In genomic region chr6:159094444-159095252, GRCh38 we compare ENCODE assay signal across 9 cellular contexts. TPM values are rescaled to one million over a fixed set of nuclear protein-coding genes. Genes with fewer than 3 reads are reported as not detected.
DNase-seq lines count a peak whose midpoint lies in the region; ATAC-seq and TF ChIP-seq lines count a peak whose summit lies in the region.
"Had no signal": no experiment of that assay in that cellular context is flagged by ENCODE, and none has a peak within 500 bp of the region (broad histone marks: within the 10 kb centered on the region; RNA-seq: fewer than 3 reads in every experiment).

No MANE protein-coding gene starts in this region.

- no peaks in the 10 kb centered on the region for H3K36me3 Mint-ChIP-seq in GM23338 (ENCODE audit: low read depth)
- H3K36me3 Mint-ChIP-seq: mesothelial cell of epicardium had no signal

- H3K27me3 ChIP-seq in BLaER1 treated with 17β-estradiol and CSF1 and Interleukin-3, amounts not matched to agents 10 nM and 100 nM, result no peaks in the 10 kb centered on the region
- no peaks in the 10 kb centered on the region for H3K27me3 ChIP-seq in GM23338 (ENCODE audit: insufficient read depth)

- TF ChIP-seq CTCF in GM23338 (conservative IDR thresholded peaks at IDR 0.05; ENCODE audit: low read depth in 2 of 2), result no peak

- H3K9me3 ChIP-seq in BLaER1 treated with 17β-estradiol and CSF1 and Interleukin-3, amounts not matched to agents 10 nM and 100 nM (replicated peaks in 1 of 11), result no peaks in the 10 kb centered on the region

- peak overlapping the region; percentile 4 to 74 (median 67); a peak in 19 of 22 replicates for H3K9ac ChIP-seq in BLaER1 treated with 17β-estradiol and CSF1 and Interleukin-3, amounts not matched to agents 10 nM and 100 nM

- peak overlapping the region; percentile 76 to 98 (median 82) for H3K4me2 ChIP-seq in BLaER1 treated with 17β-estradiol and CSF1 and Interleukin-3, amounts not matched to agents 10 nM and 100 nM
- no peak overlapping the region for H3K4me2 ChIP-seq in GM23338

- H3K36me3 ChIP-seq in BLaER1 treated with 17β-estradiol and CSF1 and Interleukin-3, amounts not matched to agents 10 nM and 100 nM, result no peaks in the 10 kb centered on the region
- no peaks in the 10 kb centered on the region for H3K36me3 ChIP-seq in GM23338 (ENCODE audit: insufficient read depth)

- H3K27me3 Mint-ChIP-seq in GM23338 (ENCODE audit: insufficient read depth, low read depth, poor library complexity), result peaks cover 15% of the 10 kb centered on the region

- ATAC-seq in GM23338 (peak; percentile 72), esophagus mucosa (peak; percentile 36), HG02938 (IDR thresholded peaks at IDR 0.05; ENCODE audit: unreplicated experiment) (no peak), GM19397 (IDR thresholded peaks at IDR 0.05; ENCODE audit: unreplicated experiment) (no peak), HG03565 (IDR thresholded peaks at IDR 0.05; ENCODE audit: unreplicated experiment) (no peak)

- H3K27ac Mint-ChIP-seq in GM23338, result no peak overlapping the region
- H3K27ac Mint-ChIP-seq: mesothelial cell of epicardium had no signal

- H4K20me1 ChIP-seq in BLaER1 treated with 17β-estradiol and CSF1 and Interleukin-3, amounts not matched to agents 10 nM and 100 nM, result no peaks in the 10 kb centered on the region
- no peaks in the 10 kb centered on the region for H4K20me1 ChIP-seq in GM23338 (replicated peaks; ENCODE audit: insufficient read depth)

- H3K27ac ChIP-seq in BLaER1 treated with 17β-estradiol and CSF1 and Interleukin-3, amounts not matched to agents 10 nM and 100 nM, result peak overlapping the region; percentile 28 to 84 (median 76); a peak in 21 of 22 replicates
- H3K27ac ChIP-seq in GM23338 (ENCODE audit: low read depth), result no peak overlapping the region

- DNase-seq in GM23338 (ENCODE audit: low spot score) (no peak), medulla oblongata (ENCODE audit: extremely low spot score) (no peak)
- peak; percentile 35 for DNase-seq in activated CD4-positive, alpha-beta T cell treated with anti-CD3 and anti-CD28 coated beads for 1 hour

- peak overlapping the region in 4 of 10 experiments; percentile 2 to 32 (median 16); a peak in 5 of 20 replicates for H3K4me3 ChIP-seq in BLaER1 treated with 17β-estradiol and CSF1 and Interleukin-3, amounts not matched to agents 10 nM and 100 nM
- no peak overlapping the region for H3K4me3 ChIP-seq in GM23338

- no peaks in the 10 kb centered on the region for H3F3A ChIP-seq in GM23338 (replicated peaks; ENCODE audit: low read depth)

- no peak overlapping the region for H3K4me3 Mint-ChIP-seq in GM23338
- H3K4me3 Mint-ChIP-seq: mesothelial cell of epicardium had no signal

- H2AFZ ChIP-seq in GM23338, result peak overlapping the region; percentile 94

- no peaks in the 10 kb centered on the region for H3K9me3 Mint-ChIP-seq in GM23338
- H3K9me3 Mint-ChIP-seq: mesothelial cell of epicardium had no signal

- peaks cover 5% of the 10 kb centered on the region for H3K4me1 Mint-ChIP-seq in GM23338
- H3K4me1 Mint-ChIP-seq: mesothelial cell of epicardium had no signal

- H3K4me1 ChIP-seq in BLaER1 treated with 17β-estradiol and CSF1 and Interleukin-3, amounts not matched to agents 10 nM and 100 nM, result peaks cover 60 to 89% (median 73%) of the 10 kb centered on the region in 10 experiments
- H3K4me1 ChIP-seq in GM23338 (ENCODE audit: insufficient read depth), result no peaks in the 10 kb centered on the region

- no peaks in the 10 kb centered on the region for H3K79me2 ChIP-seq in GM23338 (replicated peaks; ENCODE audit: insufficient read depth)

- H3K9me2 ChIP-seq in GM23338 (ENCODE audit: insufficient read depth), result no peaks in the 10 kb centered on the region

TF ChIP-seq in GM23338, 12 proteins besides CTCF, POLR2A, EP300 and RAD21:
- TF ChIP-seq ZNF331 (CRISPR knock-in tag; IDR thresholded peaks at IDR 0.05; ENCODE audit: low read depth) (no peak), ETS1 (IDR thresholded peaks at IDR 0.05) (no peak), ZNF114 (CRISPR knock-in tag; IDR thresholded peaks at IDR 0.05) (no peak), JUNB (IDR thresholded peaks at IDR 0.05; ENCODE audit: unreplicated experiment) (no peak), POLR2AphosphoS5 (IDR thresholded peaks at IDR 0.05; ENCODE audit: low read depth) (no peak)

RNA-seq across cellular contexts. Expression of gene TAGAP, which starts 49.9 kb away (rescaled TPM):
- total RNA-seq in GM23338 (2014; rRNA removed; shearing (Covaris generic)), result 0.43 TPM in 1 of 2 replicates, not detected in the other
- polyA plus RNA-seq in GM23338 (2016; fragmentation: Nextera tagmentation; extraction: Ambion mirVana), result not detected in 2 replicates
- total RNA-seq in esophagus mucosa, result 0.92 TPM

Comparison
In these comparisons a context has a peak if more than half of its experiments do, and no peak if none do; other contexts are left out.
1. ATAC-seq: peak in GM23338 (single experiment) and esophagus mucosa (single experiment); none in HG02938 (single experiment), GM19397 (single experiment) and HG03565 (single experiment).